ENCODE assay signal across 7 cellular contexts in genomic region chr16:23803591-23804123, GRCh38. TPM values are rescaled to one million over a fixed set of nuclear protein-coding genes. Genes with fewer than 3 reads are reported as not detected.
DNase-seq lines count a peak whose midpoint lies in the region; ATAC-seq and TF ChIP-seq lines count a peak whose summit lies in the region.

No MANE protein-coding gene starts in this region.

- H3K4me3 Mint-ChIP-seq in activated T-helper 17 cell treated with anti-CD3 and anti-CD28 coated beads, Interleukin-2, amount 50 U/mL, for 72 hours: peak overlapping the region; percentile 55
- H3K4me3 Mint-ChIP-seq in glutamatergic neuron (ENCODE audit: unreplicated experiment): no peak overlapping the region

- peak; percentile 82 for TF ChIP-seq CTCF in GM12875 (IDR thresholded peaks at IDR 0.05; ENCODE audit: borderline replicate concordance, insufficient read depth, low read depth, low read length)
- no peak for TF ChIP-seq CTCF in glutamatergic neuron (IDR thresholded peaks at IDR 0.05; ENCODE audit: partially characterized antibody, unreplicated experiment)

- no peak overlapping the region for H3K4me3 ChIP-seq in GM12875 (ENCODE audit: low read depth, low read length)

- H3K4me1 Mint-ChIP-seq in activated T-helper 17 cell treated with anti-CD3 and anti-CD28 coated beads, Interleukin-2, amount 50 U/mL, for 72 hours: peaks cover 17% of the 10 kb centered on the region
- no peaks in the 10 kb centered on the region for H3K4me1 Mint-ChIP-seq in glutamatergic neuron (ENCODE audit: low read depth, unreplicated experiment)

- peak overlapping the region; percentile 1 for H3K27ac Mint-ChIP-seq in activated T-helper 17 cell treated with anti-CD3 and anti-CD28 coated beads, Interleukin-2, amount 50 U/mL, for 72 hours
- no peak overlapping the region for H3K27ac Mint-ChIP-seq in glutamatergic neuron (ENCODE audit: unreplicated experiment)

- peak; percentile 69 for ATAC-seq in HG03135 (IDR thresholded peaks at IDR 0.05; ENCODE audit: unreplicated experiment)
- ATAC-seq in activated T-helper 17 cell treated with anti-CD3 and anti-CD28 coated beads, Interleukin-2, amount 50 U/mL, for 72 hours (replicated peaks): peak; percentile 94

- H3K27me3 Mint-ChIP-seq in activated T-helper 17 cell treated with anti-CD3 and anti-CD28 coated beads, Interleukin-2, amount 50 U/mL, for 72 hours: no peaks in the 10 kb centered on the region
- peaks cover 2% of the 10 kb centered on the region for H3K27me3 Mint-ChIP-seq in glutamatergic neuron (ENCODE audit: unreplicated experiment)

- peak; percentile 28 for DNase-seq in RPMI7951 (ENCODE audit: low read depth)
- DNase-seq in glutamatergic neuron: peak; percentile 69
- peak; percentile 7 for DNase-seq in renal cortical epithelial cell (ENCODE audit: low read depth)
- DNase-seq in DMS79 (lab: John Stamatoyannopoulos, UW): no peak

- no peaks in the 10 kb centered on the region for H3K9me3 Mint-ChIP-seq in activated T-helper 17 cell treated with anti-CD3 and anti-CD28 coated beads, Interleukin-2, amount 50 U/mL, for 72 hours
- peaks cover 2% of the 10 kb centered on the region for H3K9me3 Mint-ChIP-seq in glutamatergic neuron (ENCODE audit: unreplicated experiment)

- no peaks in the 10 kb centered on the region for H3K36me3 Mint-ChIP-seq in activated T-helper 17 cell treated with anti-CD3 and anti-CD28 coated beads, Interleukin-2, amount 50 U/mL, for 72 hours (ENCODE audit: low read depth)
- H3K36me3 Mint-ChIP-seq in glutamatergic neuron (ENCODE audit: unreplicated experiment): no peaks in the 10 kb centered on the region

RNA-seq across cellular contexts. Expression of gene PRKCB, which starts 32.1 kb away (rescaled TPM):
- total RNA-seq in RPMI7951 (2014; rRNA removed; shearing (Covaris generic)): not detected in 2 replicates
- total RNA-seq in activated T-helper 17 cell treated with anti-CD3 and anti-CD28 coated beads, Interleukin-2, amount 50 U/mL, for 72 hours: 10 to 100 TPM; 76.0 to 87.7 TPM
- total RNA-seq in glutamatergic neuron (ENCODE audit: unreplicated experiment): 0.69 TPM
- not detected in 2 replicates for total RNA-seq in renal cortical epithelial cell

RNA-seq across cellular contexts. Expression of gene CHP2, which starts 48.8 kb away (rescaled TPM):
- not detected in 2 replicates for total RNA-seq in RPMI7951 (2014; rRNA removed; shearing (Covaris generic))
- total RNA-seq in activated T-helper 17 cell treated with anti-CD3 and anti-CD28 coated beads, Interleukin-2, amount 50 U/mL, for 72 hours: not detected
- total RNA-seq in glutamatergic neuron (ENCODE audit: unreplicated experiment) (not detected), renal cortical epithelial cell (not detected in 2 replicates)

Comparison
In these comparisons a context has a peak if more than half of its experiments do, and no peak if none do; other contexts are left out.
1. RNA of gene PRKCB, which starts 32.1 kb away (total RNA-seq): 76.0 to 87.7 TPM in activated T-helper 17 cell treated with anti-CD3 and anti-CD28 coated beads, Interleukin-2, amount 50 U/mL, for 72 hours; 0.69 TPM in glutamatergic neuron (single experiment), not detected in RPMI7951 and not detected in renal cortical epithelial cell; every median in the first group is over 10 times any median in the second.